In the genomic region with DNA sequence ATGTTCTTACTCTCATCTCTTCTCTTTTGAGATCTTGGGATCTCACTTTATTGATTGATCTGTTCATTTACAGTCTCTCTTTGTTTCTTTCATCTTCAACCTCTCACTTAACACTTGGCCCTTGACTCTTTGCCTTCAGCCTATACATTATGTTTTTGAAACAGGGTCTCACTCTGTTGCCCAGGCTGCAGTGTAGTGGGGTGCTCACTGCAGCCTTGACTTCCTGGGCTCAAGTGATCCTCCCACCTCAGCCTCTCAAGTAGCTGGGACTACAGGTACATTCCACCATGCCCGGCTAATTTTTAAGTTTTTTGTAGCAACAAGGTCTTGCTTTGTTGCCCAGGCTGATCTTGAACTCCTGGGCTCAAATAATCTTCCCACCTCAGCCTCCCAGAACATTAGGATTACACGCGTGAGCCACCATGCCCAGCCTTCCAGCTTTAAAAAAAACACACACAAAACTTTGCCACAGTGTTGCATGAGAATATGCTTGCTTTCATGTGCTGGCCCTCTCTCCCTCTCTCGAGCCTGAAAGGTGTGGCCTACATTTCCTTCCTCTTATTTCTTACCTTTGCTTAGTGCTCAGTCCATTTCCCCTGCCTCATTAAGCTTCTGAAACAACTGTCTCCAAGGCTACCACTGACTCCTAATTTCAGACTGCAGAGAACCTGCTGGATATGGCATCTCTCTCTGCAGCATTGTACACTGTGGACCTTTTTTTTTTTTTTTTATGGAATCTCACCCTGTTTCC, we compare ENCODE assay signal across 11 cellular contexts. TPM values are rescaled to one million over a fixed set of nuclear protein-coding genes. Genes with fewer than 3 reads are reported as not detected.
DNase-seq lines count a peak whose midpoint lies in the region; ATAC-seq, FAIRE-seq and TF ChIP-seq lines count a peak whose summit lies in the region.
"Had no signal": no experiment of that assay in that cellular context is flagged by ENCODE, and none has a peak within 500 bp of the region (broad histone marks: within the 10 kb centered on the region; RNA-seq: fewer than 3 reads in every experiment).

No MANE protein-coding gene starts in this region.

- POLR2A ChIA-PET in CD4-positive, alpha-beta T cell (lab: Charles Lee) = interaction anchor here (1.0 to 1.3 kb wide), 4 partner anchors 8 to 124 kb away, joined by 3 to 9 read pairs (median 4); a partner anchor contains a TSS

- H3K9me3 ChIP-seq in CD4-positive, alpha-beta T cell (ENCODE audit: control insufficient read depth, low read length) = no peaks in the 10 kb centered on the region
- no peaks in the 10 kb centered on the region for H3K9me3 ChIP-seq in T-helper 17 cell (ENCODE audit: control insufficient read depth, low read length, poor library complexity, severe bottlenecking)

- no peak for TF ChIP-seq POLR2A in GM12892 (IDR thresholded peaks at IDR 0.05; ENCODE audit: low read depth, low read length)

- H3K27ac Mint-ChIP-seq in CD4-positive, alpha-beta T cell = peak overlapping the region; percentile 83
- H3K27ac Mint-ChIP-seq in T-helper 17 cell = peak overlapping the region; percentile 91

- H3K4me3 Mint-ChIP-seq in CD4-positive, alpha-beta T cell = peak overlapping the region; percentile 47
- peak overlapping the region; percentile 83 for H3K4me3 Mint-ChIP-seq in T-helper 17 cell

- H3K36me3 Mint-ChIP-seq in CD4-positive, alpha-beta T cell (ENCODE audit: low read depth) = no peaks in the 10 kb centered on the region
- H3K36me3 Mint-ChIP-seq in T-helper 17 cell (ENCODE audit: low read depth) = no peaks in the 10 kb centered on the region

- FAIRE-seq in GM19239 (lab: Jason Lieb, UNC) = peak; percentile 80
- FAIRE-seq in GM12892 (lab: Jason Lieb, UNC) = no peak
- FAIRE-seq: islet of Langerhans had no signal

- peak overlapping the region; percentile 59 for H3K27ac ChIP-seq in CD4-positive, alpha-beta T cell (ENCODE audit: low read depth, low read length)

- DNase-seq in CD4-positive, alpha-beta T cell = no peak
- DNase-seq in GM19239 (ENCODE audit: insufficient read length, low spot score) (no peak), T-helper 17 cell (no peak), left kidney (ENCODE audit: low read depth, low spot score) (peak; percentile 13), GM12892 (ENCODE audit: insufficient read length) (no peak), NOMO-1 treated with DMSO at 0.1 percent for 48 hours (lab: John Stamatoyannopoulos, UW; ENCODE audit: unreplicated experiment) (no peak), hypothalamus (lab: John Stamatoyannopoulos, UW) (no peak)
- DNase-seq: activated CD4-positive, CD25-positive, alpha-beta regulatory T cell; dermis blood vessel endothelial cell had no signal

- intact Hi-C loops in CD4-positive, alpha-beta T cell (cut with DNase I, micrococcal nuclease) = loop anchor here in 1 of 2 experiments (5.0 kb wide), 1 partner anchor 38 kb away; no protein-coding TSS in a partner anchor

- H3K27me3 ChIP-seq in CD4-positive, alpha-beta T cell (ENCODE audit: control insufficient read depth, insufficient read depth, low read length) = no peaks in the 10 kb centered on the region

- no peak for TF ChIP-seq CTCF in CD4-positive, alpha-beta T cell (IDR thresholded peaks at IDR 0.05)

- no peaks in the 10 kb centered on the region for H3K27me3 Mint-ChIP-seq in CD4-positive, alpha-beta T cell
- H3K27me3 Mint-ChIP-seq in T-helper 17 cell = no peaks in the 10 kb centered on the region

- CTCF ChIA-PET in CD4-positive, alpha-beta T cell (lab: Charles Lee) = interaction anchor here (0.7 to 2.6 kb wide), 2 partner anchors 10 to 24 kb away, joined by 3 to 13 read pairs; a partner anchor contains a TSS

- peaks cover 45% of the 10 kb centered on the region for H3K4me1 Mint-ChIP-seq in CD4-positive, alpha-beta T cell (ENCODE audit: low read depth)
- peaks cover 34% of the 10 kb centered on the region for H3K4me1 Mint-ChIP-seq in T-helper 17 cell

- H3K9me3 Mint-ChIP-seq in CD4-positive, alpha-beta T cell = no peaks in the 10 kb centered on the region

- peak; percentile 32 for ATAC-seq in CD4-positive, alpha-beta T cell (ENCODE audit: poor library complexity)
- ATAC-seq in T-helper 17 cell (peak; percentile 65), HG03378 (IDR thresholded peaks at IDR 0.05; ENCODE audit: unreplicated experiment) (no peak)

RNA-seq across cellular contexts. Expression of a gene that starts 9.9 kb away (rescaled TPM):
- total RNA-seq in CD4-positive, alpha-beta T cell = 10 to 100 TPM; 29.5 to 30.0 TPM
- total RNA-seq in T-helper 17 cell = 10 to 100 TPM; 22.8 to 31.0 TPM
- polyA plus RNA-seq in GM12892 (2012; ENCODE audit: missing spikeins) = 13.2 TPM
